In genomic region chr12:72346331-72346944, GRCh38 we compare ENCODE assay signal across 8 cellular contexts.
DNase-seq lines count a peak whose midpoint lies in the region; ATAC-seq and TF ChIP-seq lines count a peak whose summit lies in the region.

No MANE protein-coding gene starts in this region.

- intact Hi-C loops in ascending aorta (cut with DNase I): no loop called here

- no peaks in the 10 kb centered on the region for H3K36me3 ChIP-seq in ascending aorta

- H3K27ac ChIP-seq in VCaP (no peak overlapping the region), ascending aorta (no peak overlapping the region)

- peak; percentile 88 for TF ChIP-seq CTCF in VCaP (conservative IDR thresholded peaks at IDR 0.05)
- peak; percentile 50 for TF ChIP-seq CTCF in fibroblast of villous mesenchyme (IDR thresholded peaks at IDR 0.05; ENCODE audit: insufficient read depth, low read depth, low read length)
- TF ChIP-seq CTCF in ascending aorta (IDR thresholded peaks at IDR 0.05): peak in 1 of 3 experiments; percentile 28

- H3K27me3 ChIP-seq in ascending aorta: no peaks in the 10 kb centered on the region

- ATAC-seq in GM19025 (IDR thresholded peaks at IDR 0.05; ENCODE audit: low read depth, unreplicated experiment) (peak; percentile 89), HG03103 (IDR thresholded peaks at IDR 0.05; ENCODE audit: low read depth, unreplicated experiment) (peak; percentile 97)

- no peaks in the 10 kb centered on the region for H3K9me3 ChIP-seq in ascending aorta

- H3K4me3 ChIP-seq in fibroblast of villous mesenchyme (ENCODE audit: low read depth, low read length) (no peak overlapping the region), ascending aorta (no peak overlapping the region)

- DNase-seq in D341Med (ENCODE audit: low spot score) (peak; percentile 66), NCI-H2081 (lab: John Stamatoyannopoulos, UW) (peak; percentile 87 to 91), fibroblast of villous mesenchyme (ENCODE audit: low read depth) (peak; percentile 61), occipital lobe (lab: John Stamatoyannopoulos, UW) (peak; percentile 66), ascending aorta (ENCODE audit: low spot score in 2 of 2) (no peak)

- H3K4me1 ChIP-seq in ascending aorta: no peaks in the 10 kb centered on the region

Comparison
In these comparisons a context has a peak if more than half of its experiments do, and no peak if none do; other contexts are left out.
1. DNase-seq: peak in D341Med (single experiment), NCI-H2081 (2 of 2), fibroblast of villous mesenchyme (single experiment) and occipital lobe (single experiment); none in ascending aorta (0 of 2).